In genomic region chr2:152167470-152167869, GRCh38 we compare ENCODE assay signal across 8 cellular contexts. TPM values are rescaled to one million over a fixed set of nuclear protein-coding genes. Genes with fewer than 3 reads are reported as not detected.
DNase-seq lines count a peak whose midpoint lies in the region; ATAC-seq and TF ChIP-seq lines count a peak whose summit lies in the region.
"Not testable (repeated sequence)": the region's sequence is repeated elsewhere in the genome, so short reads cannot be mapped to it uniquely, and the experiment has no call there.

No MANE protein-coding gene starts in this region.

- not testable (repeated sequence) for H2BK120ac ChIP-seq in IMR-90 (ENCODE audit: low read depth, low read length); mesenchymal stem cell (ENCODE audit: low read depth, low read length)

- not testable (repeated sequence) for H3K36me3 ChIP-seq in IMR-90 (ENCODE audit: control insufficient read depth, insufficient read depth, low read length); hepatocyte (replicated peaks; ENCODE audit: insufficient read depth, low read depth); mesenchymal stem cell (ENCODE audit: control insufficient read depth in 1 of 2, insufficient read depth in 2 of 2, low read depth in 1 of 2, low read length in 2 of 2); skeletal muscle satellite cell (ENCODE audit: insufficient read depth, low read length); upper lobe of right lung

- H3K9me3 ChIP-seq in IMR-90 (ENCODE audit: control insufficient read depth, insufficient read depth, low read length); hepatocyte (ENCODE audit: low read depth); mesenchymal stem cell (ENCODE audit: control insufficient read depth, low read length); skeletal muscle satellite cell (replicated peaks; ENCODE audit: low read length); upper lobe of right lung: not testable (repeated sequence)

- not testable (repeated sequence) for H3K27me3 ChIP-seq in IMR-90 (ENCODE audit: control insufficient read depth, insufficient read depth, low read length); hepatocyte; mesenchymal stem cell (ENCODE audit: control insufficient read depth in 1 of 2, insufficient read depth in 1 of 2, low read length in 2 of 2); skeletal muscle satellite cell (ENCODE audit: control insufficient read depth, insufficient read depth, low read length); upper lobe of right lung

- not testable (repeated sequence) for H3K9me2 ChIP-seq in hepatocyte (replicated peaks; ENCODE audit: insufficient read depth)

- not testable (repeated sequence) for H3K4ac ChIP-seq in IMR-90 (ENCODE audit: low read depth, low read length); mesenchymal stem cell (ENCODE audit: low read depth in 1 of 2, low read length in 2 of 2)

- H4K5ac ChIP-seq in IMR-90 (ENCODE audit: low read depth, low read length), result not testable (repeated sequence)

- DNase-seq in IMR-90; coronary artery (ENCODE audit: low spot score); hepatocyte (ENCODE audit: low spot score); mesenchymal stem cell; upper lobe of right lung: not testable (repeated sequence)

- CTCF ChIA-PET in IMR-90 (lab: Yijun Ruan, JAX), result interaction anchor here (2.3 kb wide), 1 partner anchor 142 kb away, joined by 7 read pairs; no protein-coding TSS in a partner anchor

- not testable (repeated sequence) for H3K18ac ChIP-seq in IMR-90 (ENCODE audit: low read depth, low read length); mesenchymal stem cell (ENCODE audit: low read depth in 1 of 2, low read length in 2 of 2)

- not testable (repeated sequence) for TF ChIP-seq POLR2A in IMR-90 (IDR thresholded peaks at IDR 0.05; ENCODE audit: low read depth, low read length)

- not testable (repeated sequence) for H3K14ac ChIP-seq in IMR-90 (replicated peaks; ENCODE audit: low read depth, low read length); mesenchymal stem cell (ENCODE audit: low read length in 2 of 2)

- peaks cover 94% of the 10 kb centered on the region for H3K79me2 ChIP-seq in hepatocyte

- H3K4me2 ChIP-seq in IMR-90 (ENCODE audit: low read depth, low read length) (peak overlapping the region; percentile 94; the same call in 1 of the 2 replicates), skeletal muscle satellite cell (ENCODE audit: low read length) (peak overlapping the region; percentile 77)
- H3K4me2 ChIP-seq in hepatocyte; mesenchymal stem cell (ENCODE audit: low read length, poor library complexity, severe bottlenecking): not testable (repeated sequence)

- not testable (repeated sequence) for H2AK5ac ChIP-seq in IMR-90 (ENCODE audit: low read depth, low read length); mesenchymal stem cell (ENCODE audit: low read length, severe bottlenecking)

- not testable (repeated sequence) for ATAC-seq in IMR-90 (ENCODE audit: low read depth); upper lobe of right lung

- not testable (repeated sequence) for H2BK20ac ChIP-seq in IMR-90 (ENCODE audit: low read depth, low read length)

- in situ Hi-C loops in IMR-90 (cut with MboI; ENCODE audit: low sequenced_read_pairs), result loop anchor here (10.0 kb wide), 1 partner anchor 123 kb away; no protein-coding TSS in a partner anchor

- H3K4me1 ChIP-seq in IMR-90 (ENCODE audit: control insufficient read depth, insufficient read depth, low read length), result peaks cover 10% of the 10 kb centered on the region
- not testable (repeated sequence) for H3K4me1 ChIP-seq in hepatocyte (ENCODE audit: insufficient read depth); mesenchymal stem cell (ENCODE audit: control insufficient read depth, insufficient read depth, low read depth, low read length)
- peaks cover 36% of the 10 kb centered on the region for H3K4me1 ChIP-seq in skeletal muscle satellite cell (ENCODE audit: control insufficient read depth, insufficient read depth, low read length)
- peaks cover 56% of the 10 kb centered on the region for H3K4me1 ChIP-seq in upper lobe of right lung

- not testable (repeated sequence) for H2BK5ac ChIP-seq in IMR-90 (ENCODE audit: low read depth, low read length, poor library complexity, severe bottlenecking); mesenchymal stem cell (ENCODE audit: low read depth, low read length, poor library complexity, severe bottlenecking)

- H4K91ac ChIP-seq in IMR-90 (ENCODE audit: insufficient read depth, low read depth, low read length); mesenchymal stem cell (ENCODE audit: low read length): not testable (repeated sequence)

- POLR2A ChIA-PET in IMR-90 (lab: Charles Lee; ENCODE audit: unreplicated experiment), result not testable (repeated sequence)

- no CpG with 5 or more reads among the region's 1 CpG for WGBS in IMR-90 (ENCODE audit: extremely low coverage in 2 of 2, insufficient read length in 1 of 2), 2 experiments
- WGBS in hepatocyte (ENCODE audit: low lambda C conversion rate, missing lambda C conversion rate), result 65% methylated on average over 1 of the region's 1 CpG
- WGBS in mesenchymal stem cell, result no CpG with 5 or more reads among the region's 1 CpG

- peaks cover 18 to 63% of the 10 kb centered on the region in 2 experiments; a peak in 3 of 4 replicates for H3K79me1 ChIP-seq in IMR-90 (ENCODE audit: low read depth in 1 of 2, low read length in 2 of 2)
- not testable (repeated sequence) for H3K79me1 ChIP-seq in mesenchymal stem cell (replicated peaks; ENCODE audit: low read length, poor library complexity, severe bottlenecking)

- H3K4me3 ChIP-seq in GM08714 (ENCODE audit: low read length) (peak overlapping the region; percentile 31; the same call in 1 of the 2 replicates), WI38 (ENCODE audit: low read depth, low read length) (peak overlapping the region; percentile 26; the same call in 1 of the 2 replicates), coronary artery (peak overlapping the region; percentile 23), mesenchymal stem cell (ENCODE audit: insufficient read depth in 1 of 2, low read depth in 1 of 2, low read length in 2 of 2) (peak overlapping the region in 1 of 2 experiments; percentile 57), skeletal muscle satellite cell (ENCODE audit: low read length) (peak overlapping the region; percentile 38)
- not testable (repeated sequence) for H3K4me3 ChIP-seq in IMR-90 (ENCODE audit: insufficient read depth, low read depth, low read length); hepatocyte; upper lobe of right lung

- not testable (repeated sequence) for H2AFZ ChIP-seq in IMR-90 (replicated peaks; ENCODE audit: low read length, poor library complexity); hepatocyte; mesenchymal stem cell (ENCODE audit: low read depth, low read length)

- H4K8ac ChIP-seq in IMR-90 (ENCODE audit: low read depth in 2 of 2, low read length in 2 of 2); mesenchymal stem cell (ENCODE audit: low read length): not testable (repeated sequence)

- not testable (repeated sequence) for H3K27ac ChIP-seq in IMR-90 (ENCODE audit: insufficient read depth, low read length); mesenchymal stem cell (ENCODE audit: low read length, poor library complexity, severe bottlenecking)
- peak overlapping the region in 1 of 2 donors; percentile 37 for H3K27ac ChIP-seq in coronary artery
- peak overlapping the region; percentile 6 for H3K27ac ChIP-seq in hepatocyte
- peak overlapping the region; percentile 70 for H3K27ac ChIP-seq in upper lobe of right lung

- dilution Hi-C loops in IMR-90 (cut with HindIII; ENCODE audit: low sequenced_read_pairs, unreplicated experiment), result not testable (repeated sequence)

- H3K9ac ChIP-seq in IMR-90 (ENCODE audit: low read depth, low read length), result not testable (repeated sequence)
- H3K9ac ChIP-seq in mesenchymal stem cell (ENCODE audit: low read length), result peak overlapping the region; percentile 60
- H3K9ac ChIP-seq in skeletal muscle satellite cell (ENCODE audit: low read depth, low read length), result peak overlapping the region; percentile 20

- not testable (repeated sequence) for TF ChIP-seq CTCF in IMR-90 (conservative IDR thresholded peaks at IDR 0.05; ENCODE audit: low read depth, low read length); WI38 (IDR thresholded peaks at IDR 0.05; ENCODE audit: low read depth, low read length); coronary artery (IDR thresholded peaks at IDR 0.05); hepatocyte (IDR thresholded peaks at IDR 0.05; ENCODE audit: poor library complexity); upper lobe of right lung (IDR thresholded peaks at IDR 0.05)

- TF ChIP-seq RAD21 in IMR-90 (IDR thresholded peaks at IDR 0.05; ENCODE audit: low read length), result not testable (repeated sequence)

- not testable (repeated sequence) for H2BK15ac ChIP-seq in IMR-90 (ENCODE audit: low read depth, low read length); mesenchymal stem cell (ENCODE audit: low read depth, poor library complexity, severe bottlenecking)

- BruUV-seq in IMR-90 (replicated peaks; lab: Mats Ljungman, UMichigan), result not testable (repeated sequence)

- H2AK9ac ChIP-seq in IMR-90 (replicated peaks; ENCODE audit: low read depth, low read length, poor library complexity), result not testable (repeated sequence)

- H2BK12ac ChIP-seq in mesenchymal stem cell (ENCODE audit: low read length in 2 of 2), result not testable (repeated sequence)

- intact Hi-C loops in IMR-90 (cut with micrococcal nuclease), result loop anchor here (2.0 kb wide), 1 partner anchor 131 kb away; no protein-coding TSS in a partner anchor
- intact Hi-C loops in upper lobe of right lung (cut with DNase I), result not testable (repeated sequence)

- not testable (repeated sequence) for H3K56ac ChIP-seq in IMR-90 (ENCODE audit: extremely low read depth, insufficient read depth, low read length)

- H3K23ac ChIP-seq in IMR-90 (ENCODE audit: low read depth, low read length), result peak overlapping the region; percentile 77; the same call in 1 of the 2 replicates
- not testable (repeated sequence) for H3K23ac ChIP-seq in mesenchymal stem cell (ENCODE audit: low read length in 2 of 2)

- not testable (repeated sequence) for H3K9me1 ChIP-seq in IMR-90 (ENCODE audit: insufficient read depth, low read length)

- peaks cover 46% of the 10 kb centered on the region for H4K20me1 ChIP-seq in IMR-90 (ENCODE audit: insufficient read depth, low read length)
- not testable (repeated sequence) for H4K20me1 ChIP-seq in hepatocyte (ENCODE audit: insufficient read depth, poor library complexity, severe bottlenecking)

RNA-seq across cellular contexts. Expression of gene STAM2, which starts 8.1 kb away (rescaled TPM):
- total RNA-seq in IMR-90 (2012; rRNA removed) (29.2 and 55.0 TPM in 2 replicates), hepatocyte (40.1 and 41.0 TPM in 2 replicates), upper lobe of right lung (42.5 TPM)
- polyA plus RNA-seq in IMR-90 (2012; rRNA removed) (10.1 and 12.5 TPM in 2 replicates), hepatocyte (9.9 and 13.1 TPM in 2 replicates)
- 1.9 and 2.4 TPM in 2 replicates for polyA plus RNA-seq in IMR-90 (2012; cell fraction: cytosol; rRNA removed)
- polyA plus RNA-seq in IMR-90 (2012; cell fraction: nucleus; rRNA removed; ENCODE audit: low replicate concordance), result 4.8 and 35.4 TPM in 2 replicates
- polyA plus RNA-seq in mesenchymal stem cell (2013, experiment 1 of 2), result 18.9 TPM
- 20.5 TPM for polyA plus RNA-seq in mesenchymal stem cell (2013, experiment 2 of 2)
- total RNA-seq in skeletal muscle satellite cell (2012; rRNA removed), result 24.6 and 26.9 TPM in 2 replicates
